ENCODE assay signal across 1 cellular context in genomic region chr13:98664047-98664446, GRCh38.
TF ChIP-seq lines count a peak whose summit lies in the region.

No MANE protein-coding gene starts in this region.

TF ChIP-seq in WTC11, 78 proteins besides CTCF, POLR2A, EP300 and RAD21 (continued from another document):
- TF ChIP-seq AR (CRISPR knock-in tag; IDR thresholded peaks at IDR 0.05) (no peak), TEAD1 (CRISPR knock-in tag; IDR thresholded peaks at IDR 0.05) (no peak)
